1 cellular context compared by ENCODE assay signal in the genomic region with DNA sequence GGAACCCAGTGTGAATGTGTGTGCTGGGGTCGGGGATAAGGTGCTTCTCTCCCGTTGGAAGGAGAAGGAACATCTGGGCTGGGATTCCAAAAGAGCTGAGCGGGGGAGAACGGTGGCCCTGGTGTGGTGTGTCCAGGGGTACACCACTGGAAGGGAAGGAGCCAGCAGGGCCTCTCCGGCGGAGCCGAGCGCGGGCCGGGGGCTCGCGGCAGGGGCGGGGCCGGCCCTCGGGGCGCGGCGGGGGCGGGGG.
TF ChIP-seq lines count a peak whose summit lies in the region.

No MANE protein-coding gene starts in this region.

TF ChIP-seq in HEK293, 187 proteins besides CTCF, POLR2A, EP300 and RAD21 (continued from another document):
- TF ChIP-seq, protein P1, sequence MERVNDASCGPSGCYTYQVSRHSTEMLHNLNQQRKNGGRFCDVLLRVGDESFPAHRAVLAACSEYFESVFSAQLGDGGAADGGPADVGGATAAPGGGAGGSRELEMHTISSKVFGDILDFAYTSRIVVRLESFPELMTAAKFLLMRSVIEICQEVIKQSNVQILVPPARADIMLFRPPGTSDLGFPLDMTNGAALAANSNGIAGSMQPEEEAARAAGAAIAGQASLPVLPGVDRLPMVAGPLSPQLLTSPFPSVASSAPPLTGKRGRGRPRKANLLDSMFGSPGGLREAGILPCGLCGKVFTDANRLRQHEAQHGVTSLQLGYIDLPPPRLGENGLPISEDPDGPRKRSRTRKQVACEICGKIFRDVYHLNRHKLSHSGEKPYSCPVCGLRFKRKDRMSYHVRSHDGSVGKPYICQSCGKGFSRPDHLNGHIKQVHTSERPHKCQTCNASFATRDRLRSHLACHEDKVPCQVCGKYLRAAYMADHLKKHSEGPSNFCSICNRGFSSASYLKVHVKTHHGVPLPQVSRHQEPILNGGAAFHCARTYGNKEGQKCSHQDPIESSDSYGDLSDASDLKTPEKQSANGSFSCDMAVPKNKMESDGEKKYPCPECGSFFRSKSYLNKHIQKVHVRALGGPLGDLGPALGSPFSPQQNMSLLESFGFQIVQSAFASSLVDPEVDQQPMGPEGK (tag by site-specific recombination; IDR thresholded peaks at IDR 0.05) = peak; percentile 45; the same call in 1 of the 2 replicates
- TF ChIP-seq ZNF510 (tag by site-specific recombination; IDR thresholded peaks at IDR 0.05; ENCODE audit: insufficient replicate concordance) (no peak), PRDM10 (tag by site-specific recombination; IDR thresholded peaks at IDR 0.05) (0 out of 2 replicates have a peak, but pooled peaks have one; percentile 12), ZNF670 (tag by site-specific recombination; IDR thresholded peaks at IDR 0.05; ENCODE audit: low read depth) (no peak), SP3 (tag by site-specific recombination; IDR thresholded peaks at IDR 0.05) (no peak), ZNF140 (tag by site-specific recombination; IDR thresholded peaks at IDR 0.05) (no peak)
